8 cellular contexts compared by ENCODE assay signal in genomic region chr7:23469150-23469960, GRCh38. TPM values are rescaled to one million over a fixed set of nuclear protein-coding genes. Genes with fewer than 3 reads are reported as not detected.
DNase-seq lines count a peak whose midpoint lies in the region; ATAC-seq and TF ChIP-seq lines count a peak whose summit lies in the region.

No MANE protein-coding gene starts in this region.

- H3K79me2 ChIP-seq in DND-41 (ENCODE audit: insufficient read depth, low read length): no peaks in the 10 kb centered on the region

- DNase-seq in DND-41 (no peak), epithelial cell of prostate (ENCODE audit: low read depth, low spot score) (no peak), AML-193 (lab: John Stamatoyannopoulos, UW) (no peak), ureter (ENCODE audit: low spot score) (no peak), hypothalamus (lab: John Stamatoyannopoulos, UW) (no peak)

- no peak overlapping the region for H3K4me3 ChIP-seq in DND-41 (ENCODE audit: low read depth in 1 of 2, low read length in 2 of 2)
- peak overlapping the region; percentile 86 for H3K4me3 ChIP-seq in WI38 (ENCODE audit: low read depth, low read length)
- peak overlapping the region; percentile 63 for H3K4me3 ChIP-seq in neuron (ENCODE audit: low read length)

- H2AFZ ChIP-seq in DND-41 (ENCODE audit: low read depth, low read length) (no peak overlapping the region), neuron (ENCODE audit: low read depth, low read length) (no peak overlapping the region)

- no peaks in the 10 kb centered on the region for H4K20me1 ChIP-seq in DND-41 (ENCODE audit: insufficient read depth, low read length)

- no peaks in the 10 kb centered on the region for H3K36me3 ChIP-seq in DND-41 (ENCODE audit: insufficient read depth, low read length)
- H3K36me3 ChIP-seq in neuron (ENCODE audit: insufficient read depth, low read length): no peaks in the 10 kb centered on the region

- peak; percentile 25 for TF ChIP-seq CTCF in DND-41 (IDR thresholded peaks at IDR 0.05; ENCODE audit: borderline replicate concordance, extremely low read depth, low read length, poor library complexity, severe bottlenecking)
- TF ChIP-seq CTCF in WI38 (IDR thresholded peaks at IDR 0.05; ENCODE audit: low read depth, low read length): no peak

- H3K27ac ChIP-seq in DND-41 (ENCODE audit: low read length) (no peak overlapping the region), epithelial cell of prostate (peak overlapping the region; percentile 79)

- H3K9me3 ChIP-seq in DND-41 (ENCODE audit: insufficient read depth, low read length, severe bottlenecking) (no peaks in the 10 kb centered on the region), neuron (ENCODE audit: low read length) (no peaks in the 10 kb centered on the region)

- H3K27me3 ChIP-seq in DND-41 (ENCODE audit: insufficient read depth, low read length, poor library complexity) (peaks cover 5% of the 10 kb centered on the region), neuron (ENCODE audit: insufficient read depth, low read length) (no peaks in the 10 kb centered on the region)

- ATAC-seq in DND-41 (ENCODE audit: insufficient read depth, low read depth) (no peak), HG02623 (IDR thresholded peaks at IDR 0.05; ENCODE audit: unreplicated experiment) (peak; percentile 21)

- H3K4me1 ChIP-seq in DND-41 (ENCODE audit: insufficient read depth, low read length) (peaks cover 18% of the 10 kb centered on the region), neuron (ENCODE audit: insufficient read depth, low read length) (peaks cover 35% of the 10 kb centered on the region)

- no peak overlapping the region for H3K4me2 ChIP-seq in DND-41 (ENCODE audit: insufficient read depth, low read length)

- H3K9ac ChIP-seq in DND-41 (ENCODE audit: low read depth, low read length): no peak overlapping the region

RNA-seq across cellular contexts. Expression of gene IGF2BP3, which starts 0.9 kb away (rescaled TPM):
- total RNA-seq in ureter: 0.78 TPM

Comparison
In these comparisons a context has a peak if more than half of its experiments do, and no peak if none do; other contexts are left out.
1. H3K4me3 ChIP-seq: peak in WI38 (single experiment) and neuron (single experiment); none in DND-41 (0 of 2).